ENCODE assay signal across 11 cellular contexts in genomic region chr2:69253893-69254292, GRCh38.
DNase-seq lines count a peak whose midpoint lies in the region; ATAC-seq and TF ChIP-seq lines count a peak whose summit lies in the region.
"Had no signal": no experiment of that assay in that cellular context is flagged by ENCODE, and none has a peak within 500 bp of the region (broad histone marks: within the 10 kb centered on the region; RNA-seq: fewer than 3 reads in every experiment).

No MANE protein-coding gene starts in this region.

- POLR2A ChIA-PET in T-cell (lab: Charles Lee): no interaction called here

- H3K9me3 Mint-ChIP-seq in natural killer cell treated with Interleukin-12 subunit alpha and Interleukin-12 subunit beta and Interleukin-15 and Interleukin-18, amount 100 ng/mL, for 72 hours: peaks cover 3% of the 10 kb centered on the region
- peaks cover 5 to 12% (median 9%) of the 10 kb centered on the region in 3 donors for H3K9me3 Mint-ChIP-seq in T-cell

- peak overlapping the region; percentile 43 for H3K27ac ChIP-seq in psoas muscle

- H3K27me3 Mint-ChIP-seq in natural killer cell treated with Interleukin-12 subunit alpha and Interleukin-12 subunit beta and Interleukin-15 and Interleukin-18, amount 100 ng/mL, for 72 hours: peaks cover 25 to 44% of the 10 kb centered on the region in 2 donors
- peaks cover 24 to 38% of the 10 kb centered on the region in 2 donors for H3K27me3 Mint-ChIP-seq in T-cell

- no peaks in the 10 kb centered on the region for H3K4me1 Mint-ChIP-seq in natural killer cell treated with Interleukin-12 subunit alpha and Interleukin-12 subunit beta and Interleukin-15 and Interleukin-18, amount 100 ng/mL, for 72 hours (ENCODE audit: low read depth in 2 of 2)
- no peaks in the 10 kb centered on the region for H3K4me1 Mint-ChIP-seq in T-cell
- H3K4me1 Mint-ChIP-seq: central memory CD8-positive, alpha-beta T cell; WTC11 had no signal

- H3K36me3 Mint-ChIP-seq in natural killer cell treated with Interleukin-12 subunit alpha and Interleukin-12 subunit beta and Interleukin-15 and Interleukin-18, amount 100 ng/mL, for 72 hours: peaks cover 14% of the 10 kb centered on the region
- H3K36me3 Mint-ChIP-seq in T-cell: no peaks in the 10 kb centered on the region

- DNase-seq in COLO829 (ENCODE audit: low spot score): peak; percentile 90
- peak; percentile 100 for DNase-seq in SK-MEL-5 (ENCODE audit: low read depth, low spot score)
- DNase-seq in fibroblast of villous mesenchyme (ENCODE audit: low read depth): peak; percentile 100
- peak in 1 of 2 donors; percentile 36 for DNase-seq in psoas muscle
- no peak for DNase-seq in HK-2 (ENCODE audit: unreplicated experiment)
- DNase-seq in RPMI8226: no peak
- DNase-seq in natural killer cell treated with Interleukin-12 subunit alpha and Interleukin-12 subunit beta and Interleukin-15 and Interleukin-18, amount 100 ng/mL, for 72 hours (ENCODE audit: low spot score): no peak
- no peak for DNase-seq in T-cell

- ATAC-seq in psoas muscle (peak; percentile 94 to 98 (median 96)), T-cell (replicated peaks in 1 of 4) (no peak)
- no peak for ATAC-seq in natural killer cell treated with Interleukin-12 subunit alpha and Interleukin-12 subunit beta and Interleukin-15 and Interleukin-18, amount 100 ng/mL, for 72 hours
- ATAC-seq: WTC11 had no signal

- WGBS in psoas muscle, 3 donors: 19 to 20% (median 20%) methylated on average over 7 of the region's 7 CpGs

- in situ Hi-C loops in SK-MEL-5 (cut with HindIII; ENCODE audit: low pct_unique_long_range_greater_than_20kb, low sequenced_read_pairs): no loop called here

- H3K9me3 ChIP-seq in psoas muscle: peaks cover under 1% of the 10 kb centered on the region
- H3K9me3 ChIP-seq: HAP-1 had no signal

- H3K4me1 ChIP-seq in psoas muscle: peaks cover 6% of the 10 kb centered on the region
- H3K4me1 ChIP-seq: HAP-1 had no signal

- no peak overlapping the region for H3K4me3 ChIP-seq in fibroblast of villous mesenchyme (ENCODE audit: low read depth, low read length)
- H3K4me3 ChIP-seq in psoas muscle: no peak overlapping the region
- H3K4me3 ChIP-seq: HAP-1 had no signal

- no peak for TF ChIP-seq CTCF in fibroblast of villous mesenchyme (IDR thresholded peaks at IDR 0.05; ENCODE audit: insufficient read depth, low read depth, low read length)
- TF ChIP-seq CTCF in psoas muscle (IDR thresholded peaks at IDR 0.05): no peak

- no peaks in the 10 kb centered on the region for H3K36me3 ChIP-seq in psoas muscle (ENCODE audit: insufficient read depth in 1 of 2, low read depth in 1 of 2)
- H3K36me3 ChIP-seq: HAP-1 had no signal

- H3K4me3 Mint-ChIP-seq in natural killer cell treated with Interleukin-12 subunit alpha and Interleukin-12 subunit beta and Interleukin-15 and Interleukin-18, amount 100 ng/mL, for 72 hours: no peak overlapping the region
- H3K4me3 Mint-ChIP-seq in T-cell: no peak overlapping the region
- H3K4me3 Mint-ChIP-seq: central memory CD8-positive, alpha-beta T cell; WTC11 had no signal

- H3K27ac Mint-ChIP-seq in natural killer cell treated with Interleukin-12 subunit alpha and Interleukin-12 subunit beta and Interleukin-15 and Interleukin-18, amount 100 ng/mL, for 72 hours: no peak overlapping the region
- H3K27ac Mint-ChIP-seq in T-cell: no peak overlapping the region
- H3K27ac Mint-ChIP-seq: WTC11 had no signal

- intact Hi-C loops in psoas muscle (cut with DNase I): no loop called here

- CTCF ChIA-PET in T-cell (lab: Charles Lee): no interaction called here

- H3K27me3 ChIP-seq in psoas muscle (ENCODE audit: insufficient read depth in 3 of 3, low read length in 2 of 3): peaks cover 0 to 4% (median 0%) of the 10 kb centered on the region in 3 donors

Comparison
In these comparisons a context has a peak if more than half of its experiments do, and no peak if none do; other contexts are left out.
1. DNase-seq: peak in COLO829 (single experiment), SK-MEL-5 (single experiment) and fibroblast of villous mesenchyme (single experiment); none in HK-2 (single experiment), RPMI8226 (single experiment), natural killer cell treated with Interleukin-12 subunit alpha and Interleukin-12 subunit beta and Interleukin-15 and Interleukin-18, amount 100 ng/mL, for 72 hours (single experiment) and T-cell (0 of 34).
2. ATAC-seq: peak in psoas muscle (4 of 4); none in natural killer cell treated with Interleukin-12 subunit alpha and Interleukin-12 subunit beta and Interleukin-15 and Interleukin-18, amount 100 ng/mL, for 72 hours (0 of 2) and T-cell (0 of 4).